In the genomic region with DNA sequence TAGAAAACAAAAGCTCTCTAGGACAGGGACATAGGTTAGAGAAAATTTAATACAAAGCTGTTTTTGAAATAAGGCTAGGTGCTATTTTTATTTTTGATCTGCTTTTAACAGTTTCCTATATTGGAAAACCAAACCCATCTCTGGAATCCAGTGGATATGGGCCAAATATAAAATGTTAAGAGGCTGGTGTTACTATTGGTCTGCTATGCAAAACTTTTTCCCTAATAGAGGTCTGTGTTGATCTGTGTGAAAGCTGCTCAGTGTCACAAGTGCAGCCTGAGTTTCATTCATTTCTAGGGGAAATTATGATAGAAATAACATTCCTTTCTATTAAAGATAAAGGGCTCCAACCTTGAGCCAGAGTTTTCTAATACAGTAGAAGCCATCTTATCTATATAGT, we compare ENCODE assay signal across 1 cellular context.
TF ChIP-seq lines count a peak whose summit lies in the region.

No MANE protein-coding gene starts in this region.

TF ChIP-seq in SK-N-SH, 30 proteins besides CTCF, POLR2A, EP300 and RAD21 (continued from another document):
- TF ChIP-seq, protein P1, sequence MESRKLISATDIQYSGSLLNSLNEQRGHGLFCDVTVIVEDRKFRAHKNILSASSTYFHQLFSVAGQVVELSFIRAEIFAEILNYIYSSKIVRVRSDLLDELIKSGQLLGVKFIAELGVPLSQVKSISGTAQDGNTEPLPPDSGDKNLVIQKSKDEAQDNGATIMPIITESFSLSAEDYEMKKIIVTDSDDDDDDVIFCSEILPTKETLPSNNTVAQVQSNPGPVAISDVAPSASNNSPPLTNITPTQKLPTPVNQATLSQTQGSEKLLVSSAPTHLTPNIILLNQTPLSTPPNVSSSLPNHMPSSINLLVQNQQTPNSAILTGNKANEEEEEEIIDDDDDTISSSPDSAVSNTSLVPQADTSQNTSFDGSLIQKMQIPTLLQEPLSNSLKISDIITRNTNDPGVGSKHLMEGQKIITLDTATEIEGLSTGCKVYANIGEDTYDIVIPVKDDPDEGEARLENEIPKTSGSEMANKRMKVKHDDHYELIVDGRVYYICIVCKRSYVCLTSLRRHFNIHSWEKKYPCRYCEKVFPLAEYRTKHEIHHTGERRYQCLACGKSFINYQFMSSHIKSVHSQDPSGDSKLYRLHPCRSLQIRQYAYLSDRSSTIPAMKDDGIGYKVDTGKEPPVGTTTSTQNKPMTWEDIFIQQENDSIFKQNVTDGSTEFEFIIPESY (IDR thresholded peaks at IDR 0.05; ENCODE audit: borderline replicate concordance, low read depth) = no peak
- TF ChIP-seq GATA2 (CRISPR knock-in tag; IDR thresholded peaks at IDR 0.05) (no peak), NRF1 (IDR thresholded peaks at IDR 0.05; ENCODE audit: low read depth, low read length) (no peak), ELF1 (IDR thresholded peaks at IDR 0.05) (no peak), RXRA (IDR thresholded peaks at IDR 0.05; ENCODE audit: borderline replicate concordance, low read depth) (no peak), MXI1 (IDR thresholded peaks at IDR 0.05; ENCODE audit: low read depth, low read length) (no peak), FOXM1 (IDR thresholded peaks at IDR 0.05; ENCODE audit: low read depth) (no peak), TAF1 (IDR thresholded peaks at IDR 0.05; ENCODE audit: borderline replicate concordance, low read depth, low read length) (no peak), JUND (IDR thresholded peaks at IDR 0.05) (no peak)
- TF ChIP-seq, protein P2, sequence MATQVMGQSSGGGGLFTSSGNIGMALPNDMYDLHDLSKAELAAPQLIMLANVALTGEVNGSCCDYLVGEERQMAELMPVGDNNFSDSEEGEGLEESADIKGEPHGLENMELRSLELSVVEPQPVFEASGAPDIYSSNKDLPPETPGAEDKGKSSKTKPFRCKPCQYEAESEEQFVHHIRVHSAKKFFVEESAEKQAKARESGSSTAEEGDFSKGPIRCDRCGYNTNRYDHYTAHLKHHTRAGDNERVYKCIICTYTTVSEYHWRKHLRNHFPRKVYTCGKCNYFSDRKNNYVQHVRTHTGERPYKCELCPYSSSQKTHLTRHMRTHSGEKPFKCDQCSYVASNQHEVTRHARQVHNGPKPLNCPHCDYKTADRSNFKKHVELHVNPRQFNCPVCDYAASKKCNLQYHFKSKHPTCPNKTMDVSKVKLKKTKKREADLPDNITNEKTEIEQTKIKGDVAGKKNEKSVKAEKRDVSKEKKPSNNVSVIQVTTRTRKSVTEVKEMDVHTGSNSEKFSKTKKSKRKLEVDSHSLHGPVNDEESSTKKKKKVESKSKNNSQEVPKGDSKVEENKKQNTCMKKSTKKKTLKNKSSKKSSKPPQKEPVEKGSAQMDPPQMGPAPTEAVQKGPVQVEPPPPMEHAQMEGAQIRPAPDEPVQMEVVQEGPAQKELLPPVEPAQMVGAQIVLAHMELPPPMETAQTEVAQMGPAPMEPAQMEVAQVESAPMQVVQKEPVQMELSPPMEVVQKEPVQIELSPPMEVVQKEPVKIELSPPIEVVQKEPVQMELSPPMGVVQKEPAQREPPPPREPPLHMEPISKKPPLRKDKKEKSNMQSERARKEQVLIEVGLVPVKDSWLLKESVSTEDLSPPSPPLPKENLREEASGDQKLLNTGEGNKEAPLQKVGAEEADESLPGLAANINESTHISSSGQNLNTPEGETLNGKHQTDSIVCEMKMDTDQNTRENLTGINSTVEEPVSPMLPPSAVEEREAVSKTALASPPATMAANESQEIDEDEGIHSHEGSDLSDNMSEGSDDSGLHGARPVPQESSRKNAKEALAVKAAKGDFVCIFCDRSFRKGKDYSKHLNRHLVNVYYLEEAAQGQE (IDR thresholded peaks at IDR 0.05; ENCODE audit: low read depth, low read length) = no peak
- TF ChIP-seq, protein P3, sequence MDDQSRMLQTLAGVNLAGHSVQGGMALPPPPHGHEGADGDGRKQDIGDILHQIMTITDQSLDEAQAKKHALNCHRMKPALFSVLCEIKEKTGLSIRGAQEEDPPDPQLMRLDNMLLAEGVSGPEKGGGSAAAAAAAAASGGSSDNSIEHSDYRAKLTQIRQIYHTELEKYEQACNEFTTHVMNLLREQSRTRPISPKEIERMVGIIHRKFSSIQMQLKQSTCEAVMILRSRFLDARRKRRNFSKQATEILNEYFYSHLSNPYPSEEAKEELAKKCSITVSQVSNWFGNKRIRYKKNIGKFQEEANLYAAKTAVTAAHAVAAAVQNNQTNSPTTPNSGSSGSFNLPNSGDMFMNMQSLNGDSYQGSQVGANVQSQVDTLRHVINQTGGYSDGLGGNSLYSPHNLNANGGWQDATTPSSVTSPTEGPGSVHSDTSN (IDR thresholded peaks at IDR 0.05) = no peak
